Comparison of ENCODE assay signal across 8 cellular contexts in genomic region chr5:84274585-84275468, GRCh38.
DNase-seq lines count a peak whose midpoint lies in the region; ATAC-seq, FAIRE-seq and TF ChIP-seq lines count a peak whose summit lies in the region.

No MANE protein-coding gene starts in this region.

- intact Hi-C loops in natural killer cell (cut with micrococcal nuclease) = no loop called here

- TF ChIP-seq POLR2A in GM12892 (IDR thresholded peaks at IDR 0.05; ENCODE audit: low read depth, low read length) = no peak

- TF ChIP-seq CTCF in GM12864 (IDR thresholded peaks at IDR 0.05; ENCODE audit: low read depth, low read length, missing control alignments) (peak; percentile 48), cardiac fibroblast (IDR thresholded peaks at IDR 0.05; ENCODE audit: low read depth, low read length) (peak; percentile 57), natural killer cell (IDR thresholded peaks at IDR 0.05) (no peak)

- no peaks in the 10 kb centered on the region for H3K36me3 ChIP-seq in MG63

- no peaks in the 10 kb centered on the region for H3K27me3 Mint-ChIP-seq in natural killer cell (ENCODE audit: low read depth in 2 of 2)

- no peaks in the 10 kb centered on the region for H3K4me1 Mint-ChIP-seq in natural killer cell

- H3K36me3 Mint-ChIP-seq in natural killer cell = no peaks in the 10 kb centered on the region

- H3K27ac Mint-ChIP-seq in natural killer cell = no peak overlapping the region

- H3K9me3 ChIP-seq in MG63 = no peaks in the 10 kb centered on the region

- H3K4me3 Mint-ChIP-seq in natural killer cell = no peak overlapping the region

- ATAC-seq in natural killer cell = no peak

- no peak for DNase-seq in GM12864 (ENCODE audit: low read depth)
- DNase-seq in MG63 = peak; percentile 5
- peak; percentile 61 to 65 for DNase-seq in cardiac fibroblast (ENCODE audit: low read depth in 2 of 2)
- peak; percentile 64 for DNase-seq in myocyte (ENCODE audit: low read depth)
- DNase-seq in natural killer cell = no peak
- no peak for DNase-seq in activated effector memory CD4-positive, alpha-beta T cell treated with anti-CD3 and anti-CD28 coated beads, Interleukin-2, amount 50 U/mL, for 16 hours
- no peak for DNase-seq in GM12892 (ENCODE audit: insufficient read length)

- H3K27me3 ChIP-seq in MG63 = no peaks in the 10 kb centered on the region

- H3K9me3 Mint-ChIP-seq in natural killer cell = peaks cover 0 to 3% of the 10 kb centered on the region in 2 donors

- FAIRE-seq in A204.1 (lab: Jason Lieb, UNC) (peak; percentile 55), GM12892 (lab: Jason Lieb, UNC) (no peak)

- H3K4me3 ChIP-seq in GM12864 (ENCODE audit: low read depth, low read length) (no peak overlapping the region), MG63 (no peak overlapping the region), cardiac fibroblast (replicated peaks in 1 of 2; ENCODE audit: low read depth in 2 of 2, low read length in 2 of 2) (no peak overlapping the region)

Comparison
In these comparisons a context has a peak if more than half of its experiments do, and no peak if none do; other contexts are left out.
1. DNase-seq: peak in MG63 (single experiment), cardiac fibroblast (2 of 2) and myocyte (single experiment); none in GM12864 (single experiment), natural killer cell (single experiment), activated effector memory CD4-positive, alpha-beta T cell treated with anti-CD3 and anti-CD28 coated beads, Interleukin-2, amount 50 U/mL, for 16 hours (single experiment) and GM12892 (single experiment).